ENCODE assay signal across 22 cellular contexts in genomic region chr4:35966558-35966957, GRCh38.
DNase-seq lines count a peak whose midpoint lies in the region; ATAC-seq lines count a peak whose summit lies in the region.
"Had no signal": no experiment of that assay in that cellular context is flagged by ENCODE, and none has a peak within 500 bp of the region (broad histone marks: within the 10 kb centered on the region; RNA-seq: fewer than 3 reads in every experiment).

No MANE protein-coding gene starts in this region.

- DNase-seq in foreskin melanocyte: peak; percentile 8
- no peak for DNase-seq in NCI-H2196 (lab: John Stamatoyannopoulos, UW; ENCODE audit: unreplicated experiment)
- no peak for DNase-seq in NCI-H1694 (lab: John Stamatoyannopoulos, UW)
- no peak for DNase-seq in NCI-H2081 treated with DMSO at 0.1 percent for 48 hours (lab: John Stamatoyannopoulos, UW)
- DNase-seq: activated naive CD8-positive, alpha-beta T cell treated with anti-CD3 and anti-CD28 coated beads, Interleukin-2, amount 10 ng/mL, durations not matched to agents 7 days and 5 days; body of pancreas; erythroblast; foreskin keratinocyte; GF-D8; left ventricle myocardium inferior; midbrain; NCI-H2107; NCI-H524; ovary; spleen; stimulated activated CD4-positive, alpha-beta T cell treated with anti-CD3 and anti-CD28 coated beads, Interleukin-4, amount 100 ng/mL, for 1 hour; stimulated activated naive CD4-positive, alpha-beta T cell; testis; uterus had no signal

- ATAC-seq in GM18868 (IDR thresholded peaks at IDR 0.05; ENCODE audit: unreplicated experiment): peak; percentile 43
- ATAC-seq in HG02610 (IDR thresholded peaks at IDR 0.05; ENCODE audit: unreplicated experiment): peak; percentile 32
- peak; percentile 56 for ATAC-seq in HG03342 (IDR thresholded peaks at IDR 0.05; ENCODE audit: unreplicated experiment)
- ATAC-seq: body of pancreas, foreskin keratinocyte had no signal
